8 cellular contexts compared by ENCODE assay signal in genomic region chr12:95998611-95999300, GRCh38. TPM values are rescaled to one million over a fixed set of nuclear protein-coding genes. Genes with fewer than 3 reads are reported as not detected.
DNase-seq lines count a peak whose midpoint lies in the region; ATAC-seq and TF ChIP-seq lines count a peak whose summit lies in the region.

No MANE protein-coding gene starts in this region.

- peak; percentile 4 for DNase-seq in activated CD4-positive, CD25-positive, alpha-beta regulatory T cell treated with anti-CD3 and anti-CD28 coated beads, Interleukin-2, amount 50 U/mL, for 16 hours (ENCODE audit: low read depth, low spot score)
- DNase-seq in activated CD4-positive, CD25-positive, alpha-beta regulatory T cell treated with anti-CD3 and anti-CD28 coated beads, Interleukin-2, amount 50 U/mL, for 72 hours: no peak
- DNase-seq in H7 (peak; percentile 75), SHP77 (lab: John Stamatoyannopoulos, UW) (peak; percentile 37 to 58), adipocyte (ENCODE audit: low read depth) (peak; percentile 75), left ventricle myocardium superior (no peak), skeletal muscle cell (ENCODE audit: low read depth) (peak; percentile 13)

- H3K9ac ChIP-seq in adipocyte (ENCODE audit: low read length): no peak overlapping the region

- H3K9me3 ChIP-seq in adipocyte (ENCODE audit: control insufficient read depth, low read length): no peaks in the 10 kb centered on the region

- H3K27me3 ChIP-seq in H7 (ENCODE audit: control insufficient read depth, insufficient read depth, low read length) (no peaks in the 10 kb centered on the region), adipocyte (replicated peaks; ENCODE audit: control insufficient read depth, insufficient read depth, low read length) (no peaks in the 10 kb centered on the region)

- peak; percentile 91 for ATAC-seq in left ventricle myocardium superior

- TF ChIP-seq CTCF in LNCAP (IDR thresholded peaks at IDR 0.05): peak; percentile 74

- intact Hi-C loops in left ventricle myocardium superior (cut with micrococcal nuclease): loop anchor here (10.0 kb wide), 1 partner anchor 174 kb away; no protein-coding TSS in a partner anchor

- H3K36me3 ChIP-seq in H7 (replicated peaks; ENCODE audit: control insufficient read depth, insufficient read depth, low read length) (peaks cover 5% of the 10 kb centered on the region; the same call in 1 of the 2 replicates), adipocyte (ENCODE audit: control insufficient read depth, insufficient read depth, low read length, severe bottlenecking) (peaks cover 6% of the 10 kb centered on the region)

- H3K4me3 ChIP-seq in H7 (ENCODE audit: insufficient read depth, low read depth, low read length) (no peak overlapping the region), adipocyte (ENCODE audit: low read length) (no peak overlapping the region), skeletal muscle cell (ENCODE audit: low read depth, low read length) (no peak overlapping the region)

- peaks cover 30% of the 10 kb centered on the region for H3K4me1 ChIP-seq in adipocyte (ENCODE audit: control insufficient read depth, insufficient read depth, low read length)

RNA-seq across cellular contexts. Expression of gene HAL, which starts 2.6 kb away (rescaled TPM):
- 0.10 and 0.15 TPM in 2 replicates for total RNA-seq in H7 (2014; rRNA removed; shearing (Covaris generic))
- 0.27 TPM for total RNA-seq in left ventricle myocardium superior

RNA-seq across cellular contexts. Expression of gene LTA4H, which starts 36.6 kb away (rescaled TPM):
- total RNA-seq in H7 (2014; rRNA removed; shearing (Covaris generic)): 98.7 and 134 TPM in 2 replicates
- total RNA-seq in left ventricle myocardium superior: 42.0 TPM

RNA-seq across cellular contexts. Expression of gene AMDHD1, which starts 55.6 kb away (rescaled TPM):
- 0.41 and 1.0 TPM in 2 replicates for total RNA-seq in H7 (2014; rRNA removed; shearing (Covaris generic))
- 0.35 TPM for total RNA-seq in left ventricle myocardium superior

RNA-seq across cellular contexts. Expression of gene CCDC38, which starts 56.3 kb away (rescaled TPM):
- not detected in 2 replicates for total RNA-seq in H7 (2014; rRNA removed; shearing (Covaris generic))
- total RNA-seq in left ventricle myocardium superior: 0.15 TPM

Comparison
In these comparisons a context has a peak if more than half of its experiments do, and no peak if none do; other contexts are left out.
1. DNase-seq: peak in activated CD4-positive, CD25-positive, alpha-beta regulatory T cell treated with anti-CD3 and anti-CD28 coated beads, Interleukin-2, amount 50 U/mL, for 16 hours (single experiment), H7 (single experiment), SHP77 (2 of 2), adipocyte (single experiment) and skeletal muscle cell (single experiment); none in activated CD4-positive, CD25-positive, alpha-beta regulatory T cell treated with anti-CD3 and anti-CD28 coated beads, Interleukin-2, amount 50 U/mL, for 72 hours (single experiment) and left ventricle myocardium superior (single experiment).